12 cellular contexts compared by ENCODE assay signal in genomic region chr7:46603296-46603701, GRCh38.
DNase-seq lines count a peak whose midpoint lies in the region; TF ChIP-seq lines count a peak whose summit lies in the region.
"Had no signal": no experiment of that assay in that cellular context is flagged by ENCODE, and none has a peak within 500 bp of the region (broad histone marks: within the 10 kb centered on the region; RNA-seq: fewer than 3 reads in every experiment).

No MANE protein-coding gene starts in this region.

- H3K4me1 ChIP-seq in right atrium auricular region (peaks cover 0 to 29% of the 10 kb centered on the region in 2 donors), prostate gland (replicated peaks) (no peaks in the 10 kb centered on the region), uterus (peaks cover 0 to 6% of the 10 kb centered on the region in 2 donors)

- H3K27ac ChIP-seq in right atrium auricular region = peak overlapping the region; percentile 76 to 93
- H3K27ac ChIP-seq in prostate gland = peak overlapping the region; percentile 16 to 33
- H3K27ac ChIP-seq in uterus = peak overlapping the region; percentile 67 to 87

- H3K9me3 ChIP-seq in right atrium auricular region (no peaks in the 10 kb centered on the region), prostate gland (no peaks in the 10 kb centered on the region), uterus (no peaks in the 10 kb centered on the region)
- H3K9me3 ChIP-seq: MG63 had no signal

- intact Hi-C loops in prostate gland (cut with DNase I) = loop anchor here (2.0 to 10.0 kb wide), 5 partner anchors 46 to 678 kb away; partner anchors contain the start of gene IGFBP3
- intact Hi-C loops in uterus (cut with DNase I; ENCODE audit: low total_unique reads) = no loop called here

- TF ChIP-seq CTCF in choroid plexus epithelial cell (conservative IDR thresholded peaks at IDR 0.05; ENCODE audit: low read depth, low read length) (no peak), right atrium auricular region (IDR thresholded peaks at IDR 0.05) (no peak), prostate gland (IDR thresholded peaks at IDR 0.05) (no peak), uterus (IDR thresholded peaks at IDR 0.05) (no peak)

- H3K27me3 ChIP-seq in right atrium auricular region (no peaks in the 10 kb centered on the region), prostate gland (replicated peaks; ENCODE audit: insufficient read depth) (no peaks in the 10 kb centered on the region), uterus (no peaks in the 10 kb centered on the region), H7 (ENCODE audit: control insufficient read depth, insufficient read depth, low read length) (no peaks in the 10 kb centered on the region)
- H3K27me3 ChIP-seq: MG63 had no signal

- TF ChIP-seq POLR2A in prostate gland (IDR thresholded peaks at IDR 0.05) (no peak), uterus (IDR thresholded peaks at IDR 0.05) (no peak)

- 65% methylated on average over 7 of the region's 7 CpGs for WGBS in prostate gland

- H3K36me3 ChIP-seq in right atrium auricular region (no peaks in the 10 kb centered on the region), prostate gland (no peaks in the 10 kb centered on the region), uterus (no peaks in the 10 kb centered on the region), H7 (replicated peaks; ENCODE audit: control insufficient read depth, insufficient read depth, low read length) (no peaks in the 10 kb centered on the region)
- H3K36me3 ChIP-seq: MG63 had no signal

- H3K4me3 ChIP-seq in choroid plexus epithelial cell (ENCODE audit: low read depth, low read length) (no peak overlapping the region), right atrium auricular region (no peak overlapping the region), prostate gland (no peak overlapping the region), uterus (no peak overlapping the region), H7 (ENCODE audit: insufficient read depth, low read depth, low read length) (no peak overlapping the region)
- H3K4me3 ChIP-seq: GM12878, MG63 had no signal

- DNase-seq in choroid plexus epithelial cell (ENCODE audit: low read depth) = peak; percentile 44
- DNase-seq in right atrium auricular region (ENCODE audit: low spot score) = no peak
- DNase-seq in prostate gland (ENCODE audit: low spot score) = no peak
- DNase-seq in uterus = peak; percentile 18 to 53
- no peak for DNase-seq in T-helper 9 cell
- DNase-seq in dedifferentiated amniotic fluid mesenchymal stem cell (ENCODE audit: extremely low spot score) = no peak
- DNase-seq in H7 = no peak
- DNase-seq: activated CD4-positive, alpha-beta T cell treated with anti-CD3 and anti-CD28 coated beads for 48 hours; activated T-cell treated with anti-CD3 and anti-CD28 coated beads, Interleukin-2, amount 50 U/mL, for 4 hours; MG63; NCI-H2029 had no signal

Comparison
In these comparisons a context has a peak if more than half of its experiments do, and no peak if none do; other contexts are left out.
1. DNase-seq: peak in choroid plexus epithelial cell (single experiment) and uterus (2 of 2); none in right atrium auricular region (single experiment), prostate gland (single experiment), T-helper 9 cell (single experiment), dedifferentiated amniotic fluid mesenchymal stem cell (single experiment) and H7 (single experiment).
2. H3K27ac ChIP-seq: peak in every context shown above with its lines; median percentile 84 in right atrium auricular region; 77 in uterus; 24 in prostate gland.